1 cellular context compared by ENCODE assay signal in genomic region chr18:623760-624620, GRCh38.
TF ChIP-seq lines count a peak whose summit lies in the region.

No MANE protein-coding gene starts in this region.

TF ChIP-seq in K562, 482 proteins besides CTCF, POLR2A, EP300 and RAD21 (continues in another document):
- 0 out of 2 replicates have a peak, but pooled peaks have one; percentile 22 for TF ChIP-seq ETV5 (CRISPR knock-in tag; IDR thresholded peaks at IDR 0.05; ENCODE audit: low read depth)
- no peak for TF ChIP-seq HOXB6 (CRISPR knock-in tag; IDR thresholded peaks at IDR 0.05; ENCODE audit: borderline replicate concordance)
- TF ChIP-seq RHOXF2B (CRISPR knock-in tag; conservative IDR thresholded peaks at IDR 0.05): no peak
- TF ChIP-seq ZBTB17 (CRISPR knock-in tag; IDR thresholded peaks at IDR 0.05): no peak
- no peak for TF ChIP-seq KLF6 (CRISPR knock-in tag; IDR thresholded peaks at IDR 0.05; ENCODE audit: borderline replicate concordance)
- TF ChIP-seq FOXK2 (conservative IDR thresholded peaks at IDR 0.05 in 1 of 2, IDR thresholded peaks at IDR 0.05 in 1 of 2; ENCODE audit: low read depth in 2 of 2): peak; percentile 77 to 80
- no peak for TF ChIP-seq TARDBP (IDR thresholded peaks at IDR 0.05)
- no peak for TF ChIP-seq LEF1 (IDR thresholded peaks at IDR 0.05)
- TF ChIP-seq ZNF165 (CRISPR knock-in tag; IDR thresholded peaks at IDR 0.05; ENCODE audit: borderline replicate concordance): no peak
- no peak for TF ChIP-seq ZNF175 (CRISPR knock-in tag; IDR thresholded peaks at IDR 0.05; ENCODE audit: low read depth)
- peak; percentile 57 for TF ChIP-seq CTCFL (IDR thresholded peaks at IDR 0.05; ENCODE audit: borderline replicate concordance, insufficient read depth, low read depth, low read length, poor library complexity, severe bottlenecking)
- TF ChIP-seq ZNF263 (CRISPR knock-in tag; IDR thresholded peaks at IDR 0.05; ENCODE audit: borderline replicate concordance): no peak
- no peak for TF ChIP-seq IRF9 (tag; IDR thresholded peaks at IDR 0.05)
- no peak for TF ChIP-seq ZBTB40 (IDR thresholded peaks at IDR 0.05)
- TF ChIP-seq ZBTB40 (CRISPR knock-in tag; IDR thresholded peaks at IDR 0.05): no peak
- TF ChIP-seq NFATC3 (IDR thresholded peaks at IDR 0.05): no peak
- no peak for TF ChIP-seq ZNF280B (CRISPR knock-in tag; IDR thresholded peaks at IDR 0.05)
- TF ChIP-seq TAF9B (IDR thresholded peaks at IDR 0.05; ENCODE audit: partially characterized antibody): no peak
- TF ChIP-seq MCM2 (IDR thresholded peaks at IDR 0.05; ENCODE audit: low read depth): no peak
- no peak for TF ChIP-seq MLX (CRISPR knock-in tag; conservative IDR thresholded peaks at IDR 0.05)
- TF ChIP-seq TCF7L2 (IDR thresholded peaks at IDR 0.05; ENCODE audit: low read depth, low read length): no peak
- TF ChIP-seq PCBP1 (IDR thresholded peaks at IDR 0.05; ENCODE audit: low read depth, low read length, poor library complexity, severe bottlenecking): no peak
- TF ChIP-seq RUNX1 (IDR thresholded peaks at IDR 0.05; ENCODE audit: low read depth): no peak
- no peak for TF ChIP-seq ZNF347 (CRISPR knock-in tag; IDR thresholded peaks at IDR 0.05; ENCODE audit: low read depth)
- TF ChIP-seq CLOCK (CRISPR knock-in tag; IDR thresholded peaks at IDR 0.05; ENCODE audit: borderline replicate concordance): no peak
- TF ChIP-seq SMC3 (conservative IDR thresholded peaks at IDR 0.05; ENCODE audit: insufficient read depth, low read depth, low read length): peak; percentile 73
- no peak for TF ChIP-seq FOXP1 (CRISPR knock-in tag; IDR thresholded peaks at IDR 0.05)
- no peak for TF ChIP-seq ELK1 (CRISPR knock-in tag; IDR thresholded peaks at IDR 0.05)
- TF ChIP-seq ELF4 (CRISPR knock-in tag; IDR thresholded peaks at IDR 0.05): no peak
- no peak for TF ChIP-seq ZNF518B (CRISPR knock-in tag; IDR thresholded peaks at IDR 0.05)
- TF ChIP-seq HDAC8 (tag; IDR thresholded peaks at IDR 0.05): no peak
- TF ChIP-seq ZBTB9 (CRISPR knock-in tag; IDR thresholded peaks at IDR 0.05): peak; percentile 48; the same call in 1 of the 2 replicates
- no peak for TF ChIP-seq WHSC1 (IDR thresholded peaks at IDR 0.05; ENCODE audit: low read length)
- TF ChIP-seq MAFF (IDR thresholded peaks at IDR 0.05; ENCODE audit: low read length): no peak
- no peak for TF ChIP-seq DNMT1 (IDR thresholded peaks at IDR 0.05)
- no peak for TF ChIP-seq DDX20 (tag; IDR thresholded peaks at IDR 0.05; ENCODE audit: low read depth)
- no peak for TF ChIP-seq MTA3 (IDR thresholded peaks at IDR 0.05; ENCODE audit: borderline replicate concordance)
